Comparison of ENCODE assay signal across 1 cellular context in the genomic region with DNA sequence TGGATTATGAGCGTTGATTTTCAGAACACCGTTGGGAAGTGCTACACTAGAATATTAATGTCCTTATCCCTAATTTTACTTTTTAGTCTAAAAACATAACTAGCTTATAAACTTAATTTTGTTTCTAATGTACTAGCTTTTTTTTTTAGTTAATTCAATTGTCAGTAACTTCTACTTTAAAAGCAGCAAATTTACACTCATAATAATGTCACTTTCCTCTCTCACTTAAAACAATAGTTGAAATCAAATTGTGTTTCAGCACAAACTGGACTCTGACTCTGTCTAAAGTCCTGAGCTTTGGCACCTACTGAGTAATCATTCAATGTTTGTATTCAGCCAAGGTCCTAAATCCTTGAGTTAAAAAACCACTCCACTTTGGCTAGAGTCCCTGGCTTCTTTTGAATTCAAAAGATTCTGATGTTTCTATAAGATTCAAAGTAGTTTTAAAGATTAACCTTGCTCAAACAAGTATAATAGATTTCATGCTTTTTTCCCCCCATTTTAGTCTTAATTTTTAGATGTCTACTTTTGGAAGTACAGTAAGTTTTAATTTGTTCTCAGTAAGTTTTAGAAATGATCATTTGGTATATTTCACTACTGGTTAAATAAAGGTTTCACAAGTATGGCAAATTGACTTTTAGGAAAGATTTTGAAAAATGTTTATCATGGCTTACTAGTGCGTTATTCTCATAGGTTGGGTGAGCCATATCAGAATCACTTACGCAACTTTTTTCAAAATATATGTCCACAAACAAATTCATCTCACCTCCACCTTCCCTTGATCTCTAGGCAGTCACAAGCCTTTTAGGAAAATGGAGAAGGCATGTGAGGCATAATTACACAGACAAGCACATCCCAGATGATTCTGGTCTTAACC.
A peak's percentile ranks its signal among the peaks of the same experiment; 100 is the strongest.
TF ChIP-seq lines count a peak whose summit lies in the region.

No MANE protein-coding gene starts in this region.

TF ChIP-seq in HepG2, 621 proteins besides CTCF, POLR2A, EP300 and RAD21 (continued from another document and continues in another):
- TF ChIP-seq, protein P1, sequence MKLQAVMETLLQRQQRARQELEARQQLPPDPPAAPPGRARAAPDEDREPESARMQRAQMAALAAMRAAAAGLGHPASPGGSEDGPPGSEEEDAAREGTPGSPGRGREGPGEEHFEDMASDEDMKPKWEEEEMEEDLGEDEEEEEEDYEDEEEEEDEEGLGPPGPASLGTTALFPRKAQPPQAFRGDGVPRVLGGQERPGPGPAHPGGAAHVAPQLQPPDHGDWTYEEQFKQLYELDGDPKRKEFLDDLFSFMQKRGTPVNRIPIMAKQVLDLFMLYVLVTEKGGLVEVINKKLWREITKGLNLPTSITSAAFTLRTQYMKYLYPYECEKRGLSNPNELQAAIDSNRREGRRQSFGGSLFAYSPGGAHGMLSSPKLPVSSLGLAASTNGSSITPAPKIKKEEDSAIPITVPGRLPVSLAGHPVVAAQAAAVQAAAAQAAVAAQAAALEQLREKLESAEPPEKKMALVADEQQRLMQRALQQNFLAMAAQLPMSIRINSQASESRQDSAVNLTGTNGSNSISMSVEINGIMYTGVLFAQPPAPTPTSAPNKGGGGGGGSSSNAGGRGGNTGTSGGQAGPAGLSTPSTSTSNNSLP (IDR thresholded peaks at IDR 0.05; ENCODE audit: low read depth, low read length) = peak; percentile 91
- TF ChIP-seq RFXAP (CRISPR knock-in tag; IDR thresholded peaks at IDR 0.05; ENCODE audit: borderline replicate concordance) (0 out of 2 replicates have a peak, but pooled peaks have one; percentile 6), NR2F6 (IDR thresholded peaks at IDR 0.05) (0 out of 2 replicates have a peak, but pooled peaks have one; percentile 37), NR2F6 (CRISPR knock-in tag; IDR thresholded peaks at IDR 0.05) (0 out of 2 replicates have a peak, but pooled peaks have one; percentile 28), ZNF746 (CRISPR knock-in tag; IDR thresholded peaks at IDR 0.05) (no peak), FOXO1 (CRISPR knock-in tag; IDR thresholded peaks at IDR 0.05) (peak; percentile 67; the same call in 1 of the 2 replicates), FOXO4 (CRISPR knock-in tag; conservative IDR thresholded peaks at IDR 0.05) (0 out of 2 replicates have a peak, but pooled peaks have one; percentile 20), FOXA1 (IDR thresholded peaks at IDR 0.05) (peak; percentile 60), FOXA1 (CRISPR knock-in tag; IDR thresholded peaks at IDR 0.05) (peak; percentile 77), ELF3 (CRISPR knock-in tag; IDR thresholded peaks at IDR 0.05) (0 out of 2 replicates have a peak, but pooled peaks have one; percentile 19), ARNT2 (CRISPR knock-in tag; IDR thresholded peaks at IDR 0.05; ENCODE audit: low read depth) (0 out of 2 replicates have a peak, but pooled peaks have one; percentile 4), GFI1 (CRISPR knock-in tag; IDR thresholded peaks at IDR 0.05; ENCODE audit: borderline replicate concordance) (peak; percentile 47; the same call in 1 of the 2 replicates), MYC (CRISPR knock-in tag; IDR thresholded peaks at IDR 0.05; ENCODE audit: borderline replicate concordance) (no peak), ZNF317 (CRISPR knock-in tag; IDR thresholded peaks at IDR 0.05) (peak; percentile 75), SMARCC2 (IDR thresholded peaks at IDR 0.05) (peak; percentile 96), GABPB1 (CRISPR knock-in tag; IDR thresholded peaks at IDR 0.05) (no peak), DPF2 (CRISPR knock-in tag; IDR thresholded peaks at IDR 0.05; ENCODE audit: borderline replicate concordance, low read depth) (peak; percentile 91; the same call in 1 of the 2 replicates), FOXK1 (CRISPR knock-in tag; IDR thresholded peaks at IDR 0.05; ENCODE audit: borderline replicate concordance, low read depth) (no peak), ZNF24 (IDR thresholded peaks at IDR 0.05) (0 out of 2 replicates have a peak, but pooled peaks have one; percentile 14), TCF12 (IDR thresholded peaks at IDR 0.05) (no peak), TCF12 (CRISPR knock-in tag; IDR thresholded peaks at IDR 0.05) (peak; percentile 83; the same call in 1 of the 2 replicates), HDAC2 (CRISPR knock-in tag; IDR thresholded peaks at IDR 0.05) (peak; percentile 60), ZNF331 (CRISPR knock-in tag; IDR thresholded peaks at IDR 0.05) (peak; percentile 47; the same call in 1 of the 2 replicates), NONO (IDR thresholded peaks at IDR 0.05) (no peak), NONO (CRISPR knock-in tag; conservative IDR thresholded peaks at IDR 0.05) (0 out of 2 replicates have a peak, but pooled peaks have one; percentile 48), PPARG (CRISPR knock-in tag; conservative IDR thresholded peaks at IDR 0.05) (peak; percentile 70), MIXL1 (CRISPR knock-in tag; IDR thresholded peaks at IDR 0.05) (peak; percentile 83), HMG20A (CRISPR knock-in tag; IDR thresholded peaks at IDR 0.05; ENCODE audit: borderline replicate concordance) (peak; percentile 82; the same call in 1 of the 2 replicates), SNRNP70 (IDR thresholded peaks at IDR 0.05; ENCODE audit: low read depth, low read length) (no peak), SMC3 (IDR thresholded peaks at IDR 0.05; ENCODE audit: low read length) (0 out of 2 replicates have a peak, but pooled peaks have one; percentile 13), TARDBP (CRISPR knock-in tag; IDR thresholded peaks at IDR 0.05) (0 out of 2 replicates have a peak, but pooled peaks have one; percentile 25), ZSCAN29 (CRISPR knock-in tag; conservative IDR thresholded peaks at IDR 0.05) (0 out of 2 replicates have a peak, but pooled peaks have one; percentile 10), THRA (CRISPR knock-in tag; IDR thresholded peaks at IDR 0.05; ENCODE audit: borderline replicate concordance) (peak; percentile 51; the same call in 1 of the 2 replicates), PITX1 (CRISPR knock-in tag; IDR thresholded peaks at IDR 0.05) (0 out of 2 replicates have a peak, but pooled peaks have one; percentile 65), ZNF124 (CRISPR knock-in tag; IDR thresholded peaks at IDR 0.05) (0 out of 2 replicates have a peak, but pooled peaks have one; percentile 14), LCORL (IDR thresholded peaks at IDR 0.05) (peak; percentile 68), LCORL (CRISPR knock-in tag; IDR thresholded peaks at IDR 0.05) (peak; percentile 86), ZNF451 (CRISPR knock-in tag; IDR thresholded peaks at IDR 0.05) (no peak), KDM5A (IDR thresholded peaks at IDR 0.05; ENCODE audit: borderline replicate concordance, low read length) (peak; percentile 62; the same call in 1 of the 2 replicates), SAP130 (CRISPR knock-in tag; IDR thresholded peaks at IDR 0.05; ENCODE audit: low read depth) (peak; percentile 67), IRF2 (CRISPR knock-in tag; IDR thresholded peaks at IDR 0.05) (0 out of 2 replicates have a peak, but pooled peaks have one; percentile 9), ZNF652 (CRISPR knock-in tag; IDR thresholded peaks at IDR 0.05; ENCODE audit: borderline replicate concordance, low read depth) (no peak), ZNF3 (CRISPR knock-in tag; IDR thresholded peaks at IDR 0.05) (no peak), YEATS4 (CRISPR knock-in tag; IDR thresholded peaks at IDR 0.05; ENCODE audit: borderline replicate concordance) (peak; percentile 15; the same call in 1 of the 2 replicates), NR2F1 (CRISPR knock-in tag; IDR thresholded peaks at IDR 0.05) (peak in 1 of 2 experiments; percentile 58; a peak in 2 of 4 replicates), ISX (CRISPR knock-in tag; conservative IDR thresholded peaks at IDR 0.05) (no peak), CREB1 (IDR thresholded peaks at IDR 0.05) (no peak), CREB1 (CRISPR knock-in tag; IDR thresholded peaks at IDR 0.05) (peak; percentile 57), NRL (CRISPR knock-in tag; IDR thresholded peaks at IDR 0.05; ENCODE audit: borderline replicate concordance) (no peak), RARA (CRISPR knock-in tag; IDR thresholded peaks at IDR 0.05) (peak; percentile 53; the same call in 1 of the 2 replicates), GATA4 (IDR thresholded peaks at IDR 0.05; ENCODE audit: borderline replicate concordance, low read depth) (peak; percentile 56; the same call in 1 of the 2 replicates), ZNF569 (CRISPR knock-in tag; IDR thresholded peaks at IDR 0.05; ENCODE audit: borderline replicate concordance) (0 out of 2 replicates have a peak, but pooled peaks have one; percentile 20)
- TF ChIP-seq, protein P2, sequence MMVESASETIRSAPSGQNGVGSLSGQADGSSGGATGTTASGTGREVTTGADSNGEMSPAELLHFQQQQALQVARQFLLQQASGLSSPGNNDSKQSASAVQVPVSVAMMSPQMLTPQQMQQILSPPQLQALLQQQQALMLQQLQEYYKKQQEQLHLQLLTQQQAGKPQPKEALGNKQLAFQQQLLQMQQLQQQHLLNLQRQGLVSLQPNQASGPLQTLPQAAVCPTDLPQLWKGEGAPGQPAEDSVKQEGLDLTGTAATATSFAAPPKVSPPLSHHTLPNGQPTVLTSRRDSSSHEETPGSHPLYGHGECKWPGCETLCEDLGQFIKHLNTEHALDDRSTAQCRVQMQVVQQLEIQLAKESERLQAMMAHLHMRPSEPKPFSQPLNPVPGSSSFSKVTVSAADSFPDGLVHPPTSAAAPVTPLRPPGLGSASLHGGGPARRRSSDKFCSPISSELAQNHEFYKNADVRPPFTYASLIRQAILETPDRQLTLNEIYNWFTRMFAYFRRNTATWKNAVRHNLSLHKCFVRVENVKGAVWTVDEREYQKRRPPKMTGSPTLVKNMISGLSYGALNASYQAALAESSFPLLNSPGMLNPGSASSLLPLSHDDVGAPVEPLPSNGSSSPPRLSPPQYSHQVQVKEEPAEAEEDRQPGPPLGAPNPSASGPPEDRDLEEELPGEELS (CRISPR knock-in tag; IDR thresholded peaks at IDR 0.05) = peak; percentile 12; the same call in 1 of the 2 replicates
- TF ChIP-seq, protein P3, sequence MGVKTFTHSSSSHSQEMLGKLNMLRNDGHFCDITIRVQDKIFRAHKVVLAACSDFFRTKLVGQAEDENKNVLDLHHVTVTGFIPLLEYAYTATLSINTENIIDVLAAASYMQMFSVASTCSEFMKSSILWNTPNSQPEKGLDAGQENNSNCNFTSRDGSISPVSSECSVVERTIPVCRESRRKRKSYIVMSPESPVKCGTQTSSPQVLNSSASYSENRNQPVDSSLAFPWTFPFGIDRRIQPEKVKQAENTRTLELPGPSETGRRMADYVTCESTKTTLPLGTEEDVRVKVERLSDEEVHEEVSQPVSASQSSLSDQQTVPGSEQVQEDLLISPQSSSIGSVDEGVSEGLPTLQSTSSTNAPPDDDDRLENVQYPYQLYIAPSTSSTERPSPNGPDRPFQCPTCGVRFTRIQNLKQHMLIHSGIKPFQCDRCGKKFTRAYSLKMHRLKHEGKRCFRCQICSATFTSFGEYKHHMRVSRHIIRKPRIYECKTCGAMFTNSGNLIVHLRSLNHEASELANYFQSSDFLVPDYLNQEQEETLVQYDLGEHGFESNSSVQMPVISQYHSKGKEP (CRISPR knock-in tag; IDR thresholded peaks at IDR 0.05) = no peak
- TF ChIP-seq, protein P4, sequence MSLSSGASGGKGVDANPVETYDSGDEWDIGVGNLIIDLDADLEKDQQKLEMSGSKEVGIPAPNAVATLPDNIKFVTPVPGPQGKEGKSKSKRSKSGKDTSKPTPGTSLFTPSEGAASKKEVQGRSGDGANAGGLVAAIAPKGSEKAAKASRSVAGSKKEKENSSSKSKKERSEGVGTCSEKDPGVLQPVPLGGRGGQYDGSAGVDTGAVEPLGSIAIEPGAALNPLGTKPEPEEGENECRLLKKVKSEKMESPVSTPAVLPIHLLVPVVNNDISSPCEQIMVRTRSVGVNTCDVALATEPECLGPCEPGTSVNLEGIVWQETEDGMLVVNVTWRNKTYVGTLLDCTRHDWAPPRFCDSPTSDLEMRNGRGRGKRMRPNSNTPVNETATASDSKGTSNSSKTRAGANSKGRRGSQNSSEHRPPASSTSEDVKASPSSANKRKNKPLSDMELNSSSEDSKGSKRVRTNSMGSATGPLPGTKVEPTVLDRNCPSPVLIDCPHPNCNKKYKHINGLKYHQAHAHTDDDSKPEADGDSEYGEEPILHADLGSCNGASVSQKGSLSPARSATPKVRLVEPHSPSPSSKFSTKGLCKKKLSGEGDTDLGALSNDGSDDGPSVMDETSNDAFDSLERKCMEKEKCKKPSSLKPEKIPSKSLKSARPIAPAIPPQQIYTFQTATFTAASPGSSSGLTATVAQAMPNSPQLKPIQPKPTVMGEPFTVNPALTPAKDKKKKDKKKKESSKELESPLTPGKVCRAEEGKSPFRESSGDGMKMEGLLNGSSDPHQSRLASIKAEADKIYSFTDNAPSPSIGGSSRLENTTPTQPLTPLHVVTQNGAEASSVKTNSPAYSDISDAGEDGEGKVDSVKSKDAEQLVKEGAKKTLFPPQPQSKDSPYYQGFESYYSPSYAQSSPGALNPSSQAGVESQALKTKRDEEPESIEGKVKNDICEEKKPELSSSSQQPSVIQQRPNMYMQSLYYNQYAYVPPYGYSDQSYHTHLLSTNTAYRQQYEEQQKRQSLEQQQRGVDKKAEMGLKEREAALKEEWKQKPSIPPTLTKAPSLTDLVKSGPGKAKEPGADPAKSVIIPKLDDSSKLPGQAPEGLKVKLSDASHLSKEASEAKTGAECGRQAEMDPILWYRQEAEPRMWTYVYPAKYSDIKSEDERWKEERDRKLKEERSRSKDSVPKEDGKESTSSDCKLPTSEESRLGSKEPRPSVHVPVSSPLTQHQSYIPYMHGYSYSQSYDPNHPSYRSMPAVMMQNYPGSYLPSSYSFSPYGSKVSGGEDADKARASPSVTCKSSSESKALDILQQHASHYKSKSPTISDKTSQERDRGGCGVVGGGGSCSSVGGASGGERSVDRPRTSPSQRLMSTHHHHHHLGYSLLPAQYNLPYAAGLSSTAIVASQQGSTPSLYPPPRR (CRISPR knock-in tag; IDR thresholded peaks at IDR 0.05; ENCODE audit: borderline replicate concordance) = peak; percentile 47; the same call in 1 of the 2 replicates
